ENCODE assay signal across 8 cellular contexts in genomic region chr1:244653439-244654283, GRCh38. TPM values are rescaled to one million over a fixed set of nuclear protein-coding genes. Genes with fewer than 3 reads are reported as not detected.
A peak's percentile ranks its signal among the peaks of the same experiment; 100 is the strongest.
DNase-seq lines count a peak whose midpoint lies in the region; FAIRE-seq and TF ChIP-seq lines count a peak whose summit lies in the region.

No MANE protein-coding gene starts in this region.

- H3K27me3 ChIP-seq in Karpas-422 (ENCODE audit: low read length) (no peaks in the 10 kb centered on the region; the same call in 1 of the 2 replicates), mammary epithelial cell (ENCODE audit: insufficient read depth, low read length) (no peaks in the 10 kb centered on the region)

- intact Hi-C loops in mammary epithelial cell (cut with micrococcal nuclease): loop anchor here (1.0 to 2.0 kb wide), 5 partner anchors 50 to 317 kb away; no protein-coding TSS in a partner anchor

- H3K4me3 ChIP-seq in Karpas-422 (ENCODE audit: low read length): peak overlapping the region; percentile 96
- peak overlapping the region; percentile 79 to 95 (median 89) for H3K4me3 ChIP-seq in mammary epithelial cell (replicated peaks in 1 of 3; ENCODE audit: insufficient read depth in 1 of 3, low read depth in 2 of 3, low read length in 3 of 3)

- in situ Hi-C loops in mammary epithelial cell (cut with MboI; ENCODE audit: low sequenced_read_pairs in 2 of 2): loop anchor here in 1 of 2 donors (25.0 kb wide), 1 partner anchor 309 kb away; a partner anchor contains a TSS

- TF ChIP-seq CTCF in mammary epithelial cell (conservative IDR thresholded peaks at IDR 0.05 in 1 of 2, IDR thresholded peaks at IDR 0.05 in 1 of 2; ENCODE audit: extremely low read depth in 1 of 2, insufficient read depth in 1 of 2, low read depth in 1 of 2, low read length in 2 of 2): no peak

- H2AFZ ChIP-seq in Karpas-422 (ENCODE audit: low read length) (no peak overlapping the region), mammary epithelial cell (ENCODE audit: low read depth, low read length) (peak overlapping the region; percentile 76)

- DNase-seq in Karpas-422 (peak; percentile 59), mammary epithelial cell (peak; percentile 29), lung microvascular endothelial cell (ENCODE audit: low read depth in 2 of 2) (peak; percentile 21), RCC 7860 (ENCODE audit: low spot score) (no peak), UCSD-AML1 (lab: John Stamatoyannopoulos, UW; ENCODE audit: unreplicated experiment) (no peak), SHP77 (lab: John Stamatoyannopoulos, UW) (no peak), kidney glomerular epithelial cell (lab: John Stamatoyannopoulos, UW) (no peak)

- BruUV-seq in mammary epithelial cell (replicated peaks; lab: Mats Ljungman, UMichigan): no TSS peak

- no peaks in the 10 kb centered on the region for H3K9me2 ChIP-seq in Karpas-422 (replicated peaks; ENCODE audit: insufficient read depth, low read length)

- no peak for FAIRE-seq in RCC 7860 (lab: Jason Lieb, UNC)

- dilution Hi-C loops in mammary epithelial cell (cut with HindIII; ENCODE audit: low sequenced_read_pairs): no loop called here

- H4K20me1 ChIP-seq in Karpas-422 (ENCODE audit: insufficient read depth, low read depth, low read length) (peaks cover 14% of the 10 kb centered on the region), mammary epithelial cell (ENCODE audit: insufficient read depth, low read length) (no peaks in the 10 kb centered on the region)

- H3K4me2 ChIP-seq in Karpas-422 (ENCODE audit: low read depth, low read length, poor library complexity, severe bottlenecking): peak overlapping the region; percentile 97
- peak overlapping the region; percentile 80 for H3K4me2 ChIP-seq in mammary epithelial cell (ENCODE audit: insufficient read depth, low read depth, low read length)

- peaks cover 9% of the 10 kb centered on the region; the same call in 1 of the 2 replicates for H3K4me1 ChIP-seq in ES-I3 (ENCODE audit: insufficient read depth, low read length)
- peaks cover 48% of the 10 kb centered on the region for H3K4me1 ChIP-seq in Karpas-422 (ENCODE audit: low read length)
- peaks cover 17% of the 10 kb centered on the region for H3K4me1 ChIP-seq in mammary epithelial cell (ENCODE audit: insufficient read depth, low read length)

- H3K9ac ChIP-seq in ES-I3 (ENCODE audit: low read depth, low read length): peak overlapping the region; percentile 94
- peak overlapping the region; percentile 88 for H3K9ac ChIP-seq in Karpas-422 (ENCODE audit: low read length)
- peak overlapping the region; percentile 93 for H3K9ac ChIP-seq in mammary epithelial cell (ENCODE audit: insufficient read depth, low read length)

- H3K27ac ChIP-seq in Karpas-422 (ENCODE audit: low read length): peak overlapping the region; percentile 66
- H3K27ac ChIP-seq in mammary epithelial cell (ENCODE audit: insufficient read depth, low read depth, low read length): peak overlapping the region; percentile 83

- no peaks in the 10 kb centered on the region for H3K9me3 ChIP-seq in ES-I3 (ENCODE audit: control insufficient read depth, insufficient read depth, low read length)
- H3K9me3 ChIP-seq in Karpas-422 (ENCODE audit: low read length): no peaks in the 10 kb centered on the region
- no peaks in the 10 kb centered on the region for H3K9me3 ChIP-seq in mammary epithelial cell (replicated peaks; ENCODE audit: insufficient read depth, low read length)

- 0% methylated on average over 9 of the region's 38 CpGs for WGBS in mammary epithelial cell (ENCODE audit: low coverage, missing lambda C conversion rate)

- H3K79me2 ChIP-seq in Karpas-422 (ENCODE audit: low read length) (peaks cover 56% of the 10 kb centered on the region), mammary epithelial cell (ENCODE audit: insufficient read depth, low read length) (peaks cover 55% of the 10 kb centered on the region)

- CTCF ChIA-PET in mammary epithelial cell (lab: Charles Lee; ENCODE audit: low non-redundant PET): no interaction called here

- peaks cover 8% of the 10 kb centered on the region; the same call in 1 of the 2 replicates for H3K36me3 ChIP-seq in ES-I3 (ENCODE audit: insufficient read depth, low read length)
- H3K36me3 ChIP-seq in Karpas-422 (ENCODE audit: insufficient read depth, low read length): peaks cover 19% of the 10 kb centered on the region
- peaks cover 3% of the 10 kb centered on the region for H3K36me3 ChIP-seq in mammary epithelial cell (ENCODE audit: insufficient read depth, low read length)

RNA-seq across cellular contexts. Expression of gene DESI2, which starts 0.7 kb away (rescaled TPM):
- 36.9 and 62.6 TPM in 2 replicates for total RNA-seq in Karpas-422 (2014; rRNA removed; shearing (Covaris generic); ENCODE audit: low replicate concordance)
- 10 to 100 TPM; 38.5 to 63.3 TPM for total RNA-seq in mammary epithelial cell
- polyA plus RNA-seq in mammary epithelial cell: 16.8 TPM
- 27.2 TPM for polyA minus RNA-seq in mammary epithelial cell
- total RNA-seq in lung microvascular endothelial cell: 38.9 and 41.2 TPM in 2 replicates

Comparison
In these comparisons a context has a peak if more than half of its experiments do, and no peak if none do; other contexts are left out.
1. DNase-seq: peak in Karpas-422 (single experiment), mammary epithelial cell (single experiment) and lung microvascular endothelial cell (2 of 2); none in RCC 7860 (single experiment), UCSD-AML1 (single experiment), SHP77 (0 of 2) and kidney glomerular epithelial cell (single experiment).
2. Peak in every context shown above with its lines, with median percentiles within 50 percentile points of each other: H3K9ac ChIP-seq.